Comparison of ENCODE assay signal across 8 cellular contexts in genomic region chr5:168947212-168947868, GRCh38.
A peak's percentile ranks its signal among the peaks of the same experiment; 100 is the strongest.
DNase-seq lines count a peak whose midpoint lies in the region; ATAC-seq, FAIRE-seq and TF ChIP-seq lines count a peak whose summit lies in the region.

No MANE protein-coding gene starts in this region.

- no peaks in the 10 kb centered on the region for H3K9me2 ChIP-seq in PC-3 (replicated peaks; ENCODE audit: low read length)

- WGBS in K562 (ENCODE audit: insufficient coverage, low coverage, missing lambda C conversion rate): 5% methylated on average over 5 of the region's 5 CpGs

- H3K9me3 Mint-ChIP-seq in natural killer cell: no peaks in the 10 kb centered on the region
- H3K9me3 Mint-ChIP-seq in natural killer cell treated with Interleukin-12 subunit alpha and Interleukin-12 subunit beta and Interleukin-15 and Interleukin-18, amount 100 ng/mL, for 72 hours: no peaks in the 10 kb centered on the region

- CTCF ChIA-PET in PC-3 (lab: Charles Lee): no interaction called here
- CTCF ChIA-PET in K562 (lab: Yijun Ruan, JAX; ENCODE audit: low intra/inter-chr PET ratio): no interaction called here

- POLR2A ChIA-PET in PC-3 (lab: Charles Lee; ENCODE audit: unreplicated experiment) (no interaction called here), K562 (lab: Yijun Ruan, JAX) (no interaction called here)

- H3K9me1 ChIP-seq in K562 (ENCODE audit: control insufficient read depth, insufficient read depth, low read length): no peaks in the 10 kb centered on the region

- H3K4me1 ChIP-seq in PC-3 (ENCODE audit: insufficient read depth, low read length) (no peaks in the 10 kb centered on the region), K562 (replicated peaks in 1 of 2; ENCODE audit: control insufficient read depth in 2 of 2, insufficient read depth in 2 of 2, low read length in 2 of 2) (no peaks in the 10 kb centered on the region)

- no peak overlapping the region for H3K4me3 ChIP-seq in PC-3 (ENCODE audit: low read length)
- no peak overlapping the region for H3K4me3 ChIP-seq in K562
- H3K4me3 ChIP-seq in kidney epithelial cell (ENCODE audit: low read depth, low read length): no peak overlapping the region

- H3K27ac ChIP-seq in PC-3 (ENCODE audit: low read length): no peak overlapping the region
- no peak overlapping the region for H3K27ac ChIP-seq in K562 (ENCODE audit: extremely low read depth, low read depth, low read length)

- no peak for FAIRE-seq in K562 (lab: Jason Lieb, UNC)

- TF ChIP-seq CTCF in natural killer cell (IDR thresholded peaks at IDR 0.05) (peak; percentile 37), PC-3 (conservative IDR thresholded peaks at IDR 0.05; ENCODE audit: low read depth, low read length) (peak; percentile 87), K562 (IDR thresholded peaks at IDR 0.05 in 2 of 3, conservative IDR thresholded peaks at IDR 0.05 in 1 of 3; ENCODE audit: insufficient read depth in 2 of 3, low read depth in 1 of 3, low read length in 3 of 3) (peak; percentile 68 to 78 (median 68)), kidney epithelial cell (IDR thresholded peaks at IDR 0.05; ENCODE audit: insufficient read depth, low read length, poor library complexity, severe bottlenecking) (peak; percentile 91)

- no peaks in the 10 kb centered on the region for H3K36me3 ChIP-seq in PC-3 (ENCODE audit: low read depth, low read length)
- H3K36me3 ChIP-seq in K562 (ENCODE audit: control insufficient read depth, insufficient read depth, low read length): no peaks in the 10 kb centered on the region
- H3K36me3 ChIP-seq in kidney epithelial cell (ENCODE audit: control insufficient read depth, insufficient read depth, low read length): no peaks in the 10 kb centered on the region

- DNase-seq in natural killer cell: no peak
- no peak for DNase-seq in natural killer cell treated with Interleukin-12 subunit alpha and Interleukin-12 subunit beta and Interleukin-15 and Interleukin-18, amount 100 ng/mL, for 72 hours (ENCODE audit: low spot score)
- DNase-seq in PC-3: peak; percentile 67
- peak; percentile 48 to 57 (median 50) for DNase-seq in K562 (ENCODE audit: extremely low read depth in 1 of 4, low spot score in 3 of 4)
- no peak for DNase-seq in kidney epithelial cell (ENCODE audit: low read depth)
- peak; percentile 56 for DNase-seq in stimulated activated naive CD8-positive, alpha-beta T cell treated with anti-CD3 and anti-CD28 coated beads, Interleukin-15, Interleukin-2, amounts not matched to agents 100 U/mL and 50 U/mL, for 24 hours
- DNase-seq in midbrain (lab: John Stamatoyannopoulos, UW): no peak

- H4K20me1 ChIP-seq in PC-3 (ENCODE audit: low read length): no peaks in the 10 kb centered on the region
- H4K20me1 ChIP-seq in K562 (replicated peaks; ENCODE audit: control insufficient read depth, insufficient read depth, low read length): no peaks in the 10 kb centered on the region

- ATAC-seq in natural killer cell: peak in 1 of 3 donors; percentile 67
- ATAC-seq in natural killer cell treated with Interleukin-12 subunit alpha and Interleukin-12 subunit beta and Interleukin-15 and Interleukin-18, amount 100 ng/mL, for 72 hours: no peak
- peak; percentile 68 for ATAC-seq in HG02884 (IDR thresholded peaks at IDR 0.05; ENCODE audit: unreplicated experiment)
- peak; percentile 82 for ATAC-seq in PC-3
- ATAC-seq in K562: peak; percentile 97
- no peak for ATAC-seq in stimulated activated naive CD8-positive, alpha-beta T cell treated with anti-CD3 and anti-CD28 coated beads, Interleukin-15, Interleukin-2, amounts not matched to agents 100 U/mL and 50 U/mL, for 24 hours

- no peaks in the 10 kb centered on the region for H3K4me1 Mint-ChIP-seq in natural killer cell
- no peaks in the 10 kb centered on the region for H3K4me1 Mint-ChIP-seq in natural killer cell treated with Interleukin-12 subunit alpha and Interleukin-12 subunit beta and Interleukin-15 and Interleukin-18, amount 100 ng/mL, for 72 hours (ENCODE audit: low read depth in 2 of 2)

- H3K27me3 ChIP-seq in PC-3 (ENCODE audit: low read length) (peaks cover 14% of the 10 kb centered on the region), K562 (ENCODE audit: control insufficient read depth in 2 of 2, insufficient read depth in 2 of 2, low read length in 2 of 2) (no peaks in the 10 kb centered on the region), kidney epithelial cell (ENCODE audit: control insufficient read depth, insufficient read depth, low read length) (no peaks in the 10 kb centered on the region)

- H3K9ac ChIP-seq in PC-3 (ENCODE audit: low read length) (no peak overlapping the region), K562 (ENCODE audit: insufficient read depth in 1 of 2, low read depth in 2 of 2, low read length in 2 of 2) (no peak overlapping the region)

- H3K27ac Mint-ChIP-seq in natural killer cell: no peak overlapping the region
- H3K27ac Mint-ChIP-seq in natural killer cell treated with Interleukin-12 subunit alpha and Interleukin-12 subunit beta and Interleukin-15 and Interleukin-18, amount 100 ng/mL, for 72 hours: no peak overlapping the region

- in situ Hi-C loops in K562 (cut with MboI): no loop called here

- peak; percentile 33 to 52 for TF ChIP-seq RAD21 in K562 (CRISPR knock-in tag; conservative IDR thresholded peaks at IDR 0.05 in 1 of 2, IDR thresholded peaks at IDR 0.05 in 1 of 2)

- TF ChIP-seq POLR2A in K562 (conservative IDR thresholded peaks at IDR 0.05): no peak

- H2AFZ ChIP-seq in PC-3 (ENCODE audit: low read length) (no peak overlapping the region), K562 (ENCODE audit: low read depth, low read length) (no peak overlapping the region)

- intact Hi-C loops in natural killer cell (cut with micrococcal nuclease) (no loop called here), PC-3 (cut with micrococcal nuclease) (loop anchor here (5.0 kb wide), 1 partner anchor 755 kb away; no protein-coding TSS in a partner anchor), K562 (cut with micrococcal nuclease) (no loop called here)

- H3K27me3 Mint-ChIP-seq in natural killer cell (ENCODE audit: low read depth in 2 of 2): no peaks in the 10 kb centered on the region
- H3K27me3 Mint-ChIP-seq in natural killer cell treated with Interleukin-12 subunit alpha and Interleukin-12 subunit beta and Interleukin-15 and Interleukin-18, amount 100 ng/mL, for 72 hours: peaks cover 0 to under 1% of the 10 kb centered on the region in 2 donors

- H3K79me2 ChIP-seq in PC-3 (ENCODE audit: low read length) (no peaks in the 10 kb centered on the region), K562 (ENCODE audit: control insufficient read depth, insufficient read depth, low read length) (no peaks in the 10 kb centered on the region)

- H3K4me3 Mint-ChIP-seq in natural killer cell: no peak overlapping the region
- H3K4me3 Mint-ChIP-seq in natural killer cell treated with Interleukin-12 subunit alpha and Interleukin-12 subunit beta and Interleukin-15 and Interleukin-18, amount 100 ng/mL, for 72 hours: no peak overlapping the region

- H3K4me2 ChIP-seq in PC-3 (ENCODE audit: low read length): no peak overlapping the region
- H3K4me2 ChIP-seq in K562 (ENCODE audit: insufficient read depth, low read length): no peak overlapping the region

- no peaks in the 10 kb centered on the region for H3K9me3 ChIP-seq in PC-3 (ENCODE audit: low read length)
- H3K9me3 ChIP-seq in K562 (replicated peaks; ENCODE audit: control insufficient read depth, insufficient read depth, low read depth, low read length): no peaks in the 10 kb centered on the region

- H3F3A ChIP-seq in PC-3 (ENCODE audit: low read length, unreplicated experiment): no peaks in the 10 kb centered on the region

- no peaks in the 10 kb centered on the region for H3K36me3 Mint-ChIP-seq in natural killer cell
- H3K36me3 Mint-ChIP-seq in natural killer cell treated with Interleukin-12 subunit alpha and Interleukin-12 subunit beta and Interleukin-15 and Interleukin-18, amount 100 ng/mL, for 72 hours: no peaks in the 10 kb centered on the region

- no TSS peak for BruUV-seq in PC-3 (replicated peaks; lab: Mats Ljungman, UMichigan)
- BruUV-seq in K562 (replicated peaks; lab: Mats Ljungman, UMichigan): no TSS peak

- no peak for TF ChIP-seq EP300 in K562 (IDR thresholded peaks at IDR 0.05; ENCODE audit: low read length)

TF ChIP-seq in K562, 482 proteins besides CTCF, POLR2A, EP300 and RAD21:
- TF ChIP-seq NEUROD1 (IDR thresholded peaks at IDR 0.05; ENCODE audit: borderline replicate concordance, low read depth, low read length, partially characterized antibody): no peak
- no peak for TF ChIP-seq ZBTB34 (CRISPR knock-in tag; IDR thresholded peaks at IDR 0.05)
- TF ChIP-seq SMC3 (conservative IDR thresholded peaks at IDR 0.05; ENCODE audit: insufficient read depth, low read depth, low read length): 0 out of 2 replicates have a peak, but pooled peaks have one; percentile 27
- 0 out of 2 replicates have a peak, but pooled peaks have one; percentile 17 for TF ChIP-seq ZNF384 (IDR thresholded peaks at IDR 0.05; ENCODE audit: low read depth, low read length)
- TF ChIP-seq ID3 (CRISPR knock-in tag; IDR thresholded peaks at IDR 0.05): no peak
- TF ChIP-seq ID3 (tag; IDR thresholded peaks at IDR 0.05): no peak

Comparison
In these comparisons a context has a peak if more than half of its experiments do, and no peak if none do; other contexts are left out.
1. ATAC-seq: peak in HG02884 (single experiment), PC-3 (single experiment) and K562 (single experiment); none in natural killer cell treated with Interleukin-12 subunit alpha and Interleukin-12 subunit beta and Interleukin-15 and Interleukin-18, amount 100 ng/mL, for 72 hours (0 of 2) and stimulated activated naive CD8-positive, alpha-beta T cell treated with anti-CD3 and anti-CD28 coated beads, Interleukin-15, Interleukin-2, amounts not matched to agents 100 U/mL and 50 U/mL, for 24 hours (single experiment).
2. DNase-seq: peak in PC-3 (single experiment), K562 (4 of 4) and stimulated activated naive CD8-positive, alpha-beta T cell treated with anti-CD3 and anti-CD28 coated beads, Interleukin-15, Interleukin-2, amounts not matched to agents 100 U/mL and 50 U/mL, for 24 hours (single experiment); none in natural killer cell (single experiment), natural killer cell treated with Interleukin-12 subunit alpha and Interleukin-12 subunit beta and Interleukin-15 and Interleukin-18, amount 100 ng/mL, for 72 hours (single experiment), kidney epithelial cell (single experiment) and midbrain (single experiment).
3. CTCF ChIP-seq: peak in every context shown above with its lines; median percentile 91 in kidney epithelial cell; 87 in PC-3; 68 in K562; 37 in natural killer cell.